In genomic region chr1:16033101-16033632, GRCh38 we compare ENCODE assay signal across 2 cellular contexts.
TF ChIP-seq lines count a peak whose summit lies in the region.

No MANE protein-coding gene starts in this region.

TF ChIP-seq in Ishikawa, 13 proteins besides CTCF, POLR2A, EP300 and RAD21:
- no peak for TF ChIP-seq TEAD4 (IDR thresholded peaks at IDR 0.05)
- no peak; the same call in 1 of the 2 replicates for TF ChIP-seq TCF12 (IDR thresholded peaks at IDR 0.05; ENCODE audit: low read depth)
- no peak for TF ChIP-seq TAF1 (IDR thresholded peaks at IDR 0.05; ENCODE audit: low read depth)
- no peak for TF ChIP-seq CEBPB (IDR thresholded peaks at IDR 0.05)
- 0 out of 2 replicates have a peak, but pooled peaks have one; percentile 21 for TF ChIP-seq ZBTB7A (IDR thresholded peaks at IDR 0.05; ENCODE audit: low read depth)

TF ChIP-seq in K562, 482 proteins besides CTCF, POLR2A, EP300 and RAD21:
- peak; percentile 6; the same call in 1 of the 2 replicates for TF ChIP-seq SP1 (CRISPR knock-in tag; IDR thresholded peaks at IDR 0.05)
- no peak for TF ChIP-seq NR2C1 (IDR thresholded peaks at IDR 0.05)
- TF ChIP-seq NR2C1 (tag; IDR thresholded peaks at IDR 0.05) = no peak
- no peak for TF ChIP-seq CHD1 (IDR thresholded peaks at IDR 0.05; ENCODE audit: low read length)
- TF ChIP-seq SMAD1 (IDR thresholded peaks at IDR 0.05; ENCODE audit: low read depth, low read length, partially characterized antibody) = no peak
- no peak for TF ChIP-seq E2F1 (CRISPR knock-in tag; IDR thresholded peaks at IDR 0.05)
- TF ChIP-seq GABPB1 (CRISPR knock-in tag; IDR thresholded peaks at IDR 0.05) = peak; percentile 0; the same call in 1 of the 2 replicates
- TF ChIP-seq NR3C1 (CRISPR knock-in tag; IDR thresholded peaks at IDR 0.05) = no peak
- no peak for TF ChIP-seq TSC22D4 (tag; IDR thresholded peaks at IDR 0.05)
- no peak for TF ChIP-seq SAFB (IDR thresholded peaks at IDR 0.05; ENCODE audit: borderline replicate concordance, low read depth, low read length)
- TF ChIP-seq KAT7 (CRISPR knock-in tag; IDR thresholded peaks at IDR 0.05; ENCODE audit: borderline replicate concordance) = 0 out of 2 replicates have a peak, but pooled peaks have one; percentile 5
- TF ChIP-seq RBM25 (IDR thresholded peaks at IDR 0.05; ENCODE audit: low read depth, low read length, severe bottlenecking) = peak; percentile 37
- no peak for TF ChIP-seq CCAR2 (IDR thresholded peaks at IDR 0.05; ENCODE audit: low read depth, low read length)
- peak; percentile 25 to 47; a peak in 1 of 4 replicates for TF ChIP-seq KDM1A (IDR thresholded peaks at IDR 0.05)
- peak; percentile 65 for TF ChIP-seq NFIC (IDR thresholded peaks at IDR 0.05)
- 0 out of 2 replicates have a peak, but pooled peaks have one; percentile 10 for TF ChIP-seq BCOR (IDR thresholded peaks at IDR 0.05)
- no peak for TF ChIP-seq SRSF3 (IDR thresholded peaks at IDR 0.05; ENCODE audit: insufficient read depth, low read length)
- no peak for TF ChIP-seq HMBOX1 (IDR thresholded peaks at IDR 0.05)
- peak; percentile 80 for TF ChIP-seq ADNP (tag; IDR thresholded peaks at IDR 0.05)
- 0 out of 4 replicates have a peak, but pooled peaks of 1 of the 2 experiments have one; percentile 19 for TF ChIP-seq RCOR1 (IDR thresholded peaks at IDR 0.05; ENCODE audit: borderline replicate concordance in 1 of 2, low read depth in 2 of 2, low read length in 2 of 2)
- peak; percentile 62 for TF ChIP-seq CHD4 (IDR thresholded peaks at IDR 0.05; ENCODE audit: insufficient read depth, insufficient replicate concordance, low read depth, low read length, poor library complexity, severe bottlenecking)
- TF ChIP-seq ELF4 (CRISPR knock-in tag; IDR thresholded peaks at IDR 0.05) = 0 out of 2 replicates have a peak, but pooled peaks have one; percentile 2
- no peak for TF ChIP-seq ZNF398 (CRISPR knock-in tag; IDR thresholded peaks at IDR 0.05)
- no peak for TF ChIP-seq FOXJ3 (CRISPR knock-in tag; IDR thresholded peaks at IDR 0.05)
